ENCODE assay signal across 9 cellular contexts in the genomic region with DNA sequence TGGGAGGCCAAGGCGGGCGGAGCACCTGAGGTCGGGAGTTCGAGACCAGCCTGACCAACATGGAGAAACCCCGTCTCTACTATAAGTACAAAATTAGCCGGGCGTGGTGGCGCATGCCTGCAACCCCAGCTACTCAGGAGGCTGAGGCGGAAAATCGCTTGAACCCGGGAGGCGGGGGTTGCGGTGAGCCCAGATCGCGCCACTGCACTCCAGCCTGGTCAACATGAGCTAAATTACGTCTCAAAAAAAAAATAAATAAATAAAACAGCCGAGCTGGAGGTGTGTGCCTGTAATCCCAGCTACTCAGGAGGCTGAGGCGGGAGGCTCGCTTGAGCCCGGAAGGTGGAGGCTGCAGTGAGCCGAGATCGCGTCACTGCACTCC. TPM values are rescaled to one million over a fixed set of nuclear protein-coding genes. Genes with fewer than 3 reads are reported as not detected.
DNase-seq lines count a peak whose midpoint lies in the region; ATAC-seq and TF ChIP-seq lines count a peak whose summit lies in the region.
"Not testable (repeated sequence)": the region's sequence is repeated elsewhere in the genome, so short reads cannot be mapped to it uniquely, and the experiment has no call there.
"Had no signal": no experiment of that assay in that cellular context is flagged by ENCODE, and none has a peak within 500 bp of the region (broad histone marks: within the 10 kb centered on the region; RNA-seq: fewer than 3 reads in every experiment).

No MANE protein-coding gene starts in this region.

- not testable (repeated sequence) for H3K36me3 ChIP-seq in CD8-positive, alpha-beta T cell (ENCODE audit: insufficient read depth, low read length); fibroblast of lung (ENCODE audit: control insufficient read depth, insufficient read depth, low read length); liver (ENCODE audit: control insufficient read depth in 4 of 4, insufficient read depth in 3 of 4, low read depth in 1 of 4, low read length in 3 of 4); ovary; testis (ENCODE audit: low read depth, missing control alignments)

- TF ChIP-seq POLR2A in ovary (IDR thresholded peaks at IDR 0.05); testis (IDR thresholded peaks at IDR 0.05): not testable (repeated sequence)

- peak overlapping the region; percentile 93 for H3K4me3 Mint-ChIP-seq in CD8-positive, alpha-beta T cell
- peak overlapping the region; percentile 95 for H3K4me3 Mint-ChIP-seq in activated CD4-positive, alpha-beta T cell treated with anti-CD3 and anti-CD28 coated beads, Interleukin-2, amount 10 ng/mL, durations not matched to agents 24 days and 14 days
- peak overlapping the region; percentile 95 to 97 (median 96) for H3K4me3 Mint-ChIP-seq in brain

- CTCF ChIA-PET in CD8-positive, alpha-beta T cell (lab: Charles Lee), result interaction anchor here (0.6 to 2.5 kb wide), 16 partner anchors 9 to 1457 kb away, joined by 3 to 35 read pairs (median 4); a partner anchor contains a TSS

- POLR2A ChIA-PET in CD8-positive, alpha-beta T cell (lab: Charles Lee), result interaction anchor here (0.8 to 3.7 kb wide), 7 partner anchors 10 to 1272 kb away, joined by 3 to 52 read pairs (median 3); a partner anchor contains a TSS

- not testable (repeated sequence) for TF ChIP-seq RAD21 in liver (IDR thresholded peaks at IDR 0.05)

- H3K27ac Mint-ChIP-seq in CD8-positive, alpha-beta T cell, result peak overlapping the region; percentile 98
- H3K27ac Mint-ChIP-seq in activated CD4-positive, alpha-beta T cell treated with anti-CD3 and anti-CD28 coated beads, Interleukin-2, amount 10 ng/mL, durations not matched to agents 24 days and 14 days, result peak overlapping the region; percentile 100
- H3K27ac Mint-ChIP-seq in brain, result peak overlapping the region; percentile 94 to 99 (median 97)

- not testable (repeated sequence) for ATAC-seq in CD8-positive, alpha-beta T cell

- not testable (repeated sequence) for H4K20me1 ChIP-seq in fibroblast of lung (ENCODE audit: control insufficient read depth, extremely low read depth, insufficient read depth, low read length)

- not testable (repeated sequence) for H3K27me3 Mint-ChIP-seq in CD8-positive, alpha-beta T cell (ENCODE audit: low read depth); activated CD4-positive, alpha-beta T cell treated with anti-CD3 and anti-CD28 coated beads, Interleukin-2, amount 10 ng/mL, durations not matched to agents 24 days and 14 days; brain

- H3K4me2 ChIP-seq in fibroblast of lung (ENCODE audit: extremely low read depth, insufficient read depth, low read length), result peak overlapping the region; percentile 56

- not testable (repeated sequence) for H3K9me3 ChIP-seq in CD8-positive, alpha-beta T cell (ENCODE audit: low read length); fibroblast of lung (ENCODE audit: control insufficient read depth, insufficient read depth, low read depth, low read length); liver (ENCODE audit: control insufficient read depth in 4 of 4, low read length in 3 of 4); ovary; testis

- H3K36me3 Mint-ChIP-seq in CD8-positive, alpha-beta T cell, result peaks cover 13% of the 10 kb centered on the region
- H3K36me3 Mint-ChIP-seq in activated CD4-positive, alpha-beta T cell treated with anti-CD3 and anti-CD28 coated beads, Interleukin-2, amount 10 ng/mL, durations not matched to agents 24 days and 14 days (ENCODE audit: low read depth); brain: not testable (repeated sequence)

- H3K27me3 ChIP-seq in CD8-positive, alpha-beta T cell (ENCODE audit: insufficient read depth, low read length); fibroblast of lung (ENCODE audit: control insufficient read depth, insufficient read depth, low read length); liver (ENCODE audit: control insufficient read depth in 4 of 4, insufficient read depth in 4 of 4, low read length in 3 of 4); ovary; testis: not testable (repeated sequence)

- peak overlapping the region; percentile 88 for H3K27ac ChIP-seq in CD8-positive, alpha-beta T cell (ENCODE audit: low read depth, low read length)
- peak overlapping the region; percentile 83 for H3K27ac ChIP-seq in fibroblast of lung (ENCODE audit: insufficient read depth, low read length)
- H3K27ac ChIP-seq in liver (ENCODE audit: low read depth in 1 of 2, low read length in 2 of 2), result peak overlapping the region; percentile 96
- H3K27ac ChIP-seq in ovary, result peak overlapping the region; percentile 75 to 91
- peak overlapping the region; percentile 90 to 94 for H3K27ac ChIP-seq in testis

- H3K4me1 Mint-ChIP-seq in CD8-positive, alpha-beta T cell (ENCODE audit: low read depth); activated CD4-positive, alpha-beta T cell treated with anti-CD3 and anti-CD28 coated beads, Interleukin-2, amount 10 ng/mL, durations not matched to agents 24 days and 14 days: not testable (repeated sequence)
- peaks cover 24% of the 10 kb centered on the region for H3K4me1 Mint-ChIP-seq in brain

- intact Hi-C loops in CD8-positive, alpha-beta T cell (cut with DNase I, micrococcal nuclease), result loop anchor here (1.0 to 10.0 kb wide), 12 partner anchors 54 to 1578 kb away; a partner anchor contains a TSS
- intact Hi-C loops in activated CD4-positive, alpha-beta T cell treated with anti-CD3 and anti-CD28 coated beads, Interleukin-2, amount 10 ng/mL, durations not matched to agents 24 days and 14 days (cut with micrococcal nuclease), result loop anchor here (2.0 to 5.0 kb wide), 3 partner anchors 71 to 316 kb away; a partner anchor contains a TSS
- intact Hi-C loops in ovary (cut with DNase I), result loop anchor here in 2 of 4 donors (5.0 kb wide), 3 partner anchors 51 to 271 kb away; no protein-coding TSS in a partner anchor
- intact Hi-C loops in testis (cut with DNase I; ENCODE audit: low total_unique reads), result loop anchor here (5.0 to 10.0 kb wide), 3 partner anchors 46 to 268 kb away; a partner anchor contains a TSS

- not testable (repeated sequence) for TF ChIP-seq CTCF in CD8-positive, alpha-beta T cell (IDR thresholded peaks at IDR 0.05); LNCaP clone FGC (IDR thresholded peaks at IDR 0.05; ENCODE audit: control insufficient read depth, extremely low read depth, insufficient read depth); brain (conservative IDR thresholded peaks at IDR 0.05); fibroblast of lung (conservative IDR thresholded peaks at IDR 0.05 in 1 of 2, IDR thresholded peaks at IDR 0.05 in 1 of 2; ENCODE audit: low read depth in 1 of 2, low read length in 2 of 2); liver (IDR thresholded peaks at IDR 0.05; ENCODE audit: low read depth, low read length, missing input control); ovary (IDR thresholded peaks at IDR 0.05); testis (IDR thresholded peaks at IDR 0.05)

- not testable (repeated sequence) for DNase-seq in CD8-positive, alpha-beta T cell; LNCaP clone FGC (ENCODE audit: low read depth); activated CD4-positive, alpha-beta T cell treated with anti-CD3 and anti-CD28 coated beads, Interleukin-2, amount 10 ng/mL, durations not matched to agents 24 days and 14 days; fibroblast of lung (ENCODE audit: low read depth in 2 of 2); testis
- DNase-seq in ovary, result peak in 3 of 5 donors; percentile 59 to 64 (median 60)

- 63% methylated on average over 23 of the region's 23 CpGs for WGBS in liver
- 51 to 61% (median 59%) methylated on average over 23 of the region's 23 CpGs for WGBS in ovary, 3 donors
- WGBS in testis, 2 donors, result 29 to 57% methylated on average over 23 of the region's 23 CpGs

- H3K4me1 ChIP-seq in CD8-positive, alpha-beta T cell (ENCODE audit: insufficient read depth, low read length); fibroblast of lung (ENCODE audit: control insufficient read depth, extremely low read depth, insufficient read depth, low read length); liver (ENCODE audit: control insufficient read depth in 4 of 4, insufficient read depth in 4 of 4, low read length in 3 of 4); ovary (ENCODE audit: insufficient read depth); testis: not testable (repeated sequence)

- H2AFZ ChIP-seq in fibroblast of lung (ENCODE audit: low read length), result peak overlapping the region; percentile 52

- H3K9me3 Mint-ChIP-seq in CD8-positive, alpha-beta T cell; activated CD4-positive, alpha-beta T cell treated with anti-CD3 and anti-CD28 coated beads, Interleukin-2, amount 10 ng/mL, durations not matched to agents 24 days and 14 days; brain: not testable (repeated sequence)

- peak overlapping the region; percentile 92 for H3K4me3 ChIP-seq in CD8-positive, alpha-beta T cell (ENCODE audit: low read depth, low read length)
- peak overlapping the region; percentile 54 for H3K4me3 ChIP-seq in LNCaP clone FGC (ENCODE audit: low read depth, low read length)
- H3K4me3 ChIP-seq in fibroblast of lung (replicated peaks in 1 of 4; ENCODE audit: control extremely low read depth in 1 of 4, insufficient read depth in 1 of 4, low read depth in 3 of 4, low read length in 4 of 4), result peak overlapping the region; percentile 59 to 74 (median 67)
- H3K4me3 ChIP-seq in liver (ENCODE audit: low read depth in 1 of 3, low read length in 3 of 3), result peak overlapping the region; percentile 43 to 79 (median 71)
- peak overlapping the region; percentile 69 for H3K4me3 ChIP-seq in ovary
- H3K4me3 ChIP-seq in testis, result peak overlapping the region; percentile 59 to 61

- not testable (repeated sequence) for TF ChIP-seq EP300 in ovary (IDR thresholded peaks at IDR 0.05)

- H3K79me2 ChIP-seq in fibroblast of lung (ENCODE audit: control insufficient read depth, insufficient read depth, low read length), result not testable (repeated sequence)

- peak overlapping the region; percentile 69 for H3K9ac ChIP-seq in fibroblast of lung (ENCODE audit: insufficient read depth, low read length)
- H3K9ac ChIP-seq in liver (ENCODE audit: low read depth in 1 of 2, low read length in 2 of 2), result peak overlapping the region; percentile 87 to 92

RNA-seq across cellular contexts. Expression of a gene that starts 11.1 kb away (rescaled TPM):
- not detected for total RNA-seq in CD8-positive, alpha-beta T cell
- total RNA-seq in activated CD4-positive, alpha-beta T cell treated with anti-CD3 and anti-CD28 coated beads, Interleukin-2, amount 10 ng/mL, durations not matched to agents 24 days and 14 days, result not detected in 2 replicates
- 3.7 TPM for polyA plus RNA-seq in brain (ENCODE audit: insufficient read depth, low read depth, low replicate concordance)
- under 0.01 and 0.17 TPM in 2 replicates for total RNA-seq in fibroblast of lung
- 0.07 TPM in 2 replicates for polyA plus RNA-seq in fibroblast of lung
- polyA plus RNA-seq in fibroblast of lung (2012), result 0.03 and 0.06 TPM in 2 replicates
- polyA minus RNA-seq in fibroblast of lung (ENCODE audit: low replicate concordance), result not detected in 2 replicates
- total RNA-seq in liver, result under 1 TPM; 0.14 to 0.17 TPM
- under 1 TPM; 0.17 to 0.22 TPM for polyA plus RNA-seq in liver
- 1 to 10 TPM in 3 of 7 donors, under 1 TPM in 4; under 0.01 to 2.1 (median 0.78) TPM for total RNA-seq in ovary
- polyA plus RNA-seq in ovary, result 1 to 10 TPM; 1.1 to 7.5 TPM
- 1 to 10 TPM; 1.5 to 2.5 TPM for total RNA-seq in testis
- polyA plus RNA-seq in testis (ENCODE audit: insufficient read depth, low read depth, low replicate concordance), result 4.7 TPM
- total RNA-seq: H4 had no signal

RNA-seq across cellular contexts. Expression of a gene that starts 19.8 kb away (rescaled TPM):
- total RNA-seq in CD8-positive, alpha-beta T cell, result 1 to 10 TPM; 8.5 to 9.8 TPM
- total RNA-seq in activated CD4-positive, alpha-beta T cell treated with anti-CD3 and anti-CD28 coated beads, Interleukin-2, amount 10 ng/mL, durations not matched to agents 24 days and 14 days, result 46.1 and 53.4 TPM in 2 replicates
- 12.2 TPM for polyA plus RNA-seq in brain (ENCODE audit: insufficient read depth, low read depth, low replicate concordance)
- 8.2 and 8.9 TPM in 2 replicates for total RNA-seq in fibroblast of lung
- 3.5 and 6.6 TPM in 2 replicates for polyA plus RNA-seq in fibroblast of lung
- 6.8 and 9.5 TPM in 2 replicates for polyA plus RNA-seq in fibroblast of lung (2012)
- 7.0 and 9.8 TPM in 2 replicates for polyA minus RNA-seq in fibroblast of lung (ENCODE audit: low replicate concordance)
- 1 to 10 TPM; 2.8 to 3.8 TPM for total RNA-seq in liver
- 1 to 10 TPM; 1.5 to 3.5 TPM for polyA plus RNA-seq in liver
- total RNA-seq in ovary, result 10 to 100 TPM in 5 of 7 donors, 1 to 10 TPM in 2; 3.7 to 23.7 (median 18.3) TPM
- polyA plus RNA-seq in ovary, result 10 to 100 TPM in 1 of 2 donors, 1 to 10 TPM in 1; 2.1 to 14.0 TPM
- 1 to 10 TPM; 3.1 to 4.8 TPM for total RNA-seq in testis
- 2.7 TPM for polyA plus RNA-seq in testis (ENCODE audit: insufficient read depth, low read depth, low replicate concordance)
